Comparison of ENCODE assay signal across 9 cellular contexts in genomic region chr16:1961651-1962067, GRCh38. TPM values are rescaled to one million over a fixed set of nuclear protein-coding genes. Genes with fewer than 3 reads are reported as not detected.
A peak's percentile ranks its signal among the peaks of the same experiment; 100 is the strongest.
DNase-seq lines count a peak whose midpoint lies in the region; ATAC-seq and TF ChIP-seq lines count a peak whose summit lies in the region.
"Had no signal": no experiment of that assay in that cellular context is flagged by ENCODE, and none has a peak within 500 bp of the region (broad histone marks: within the 10 kb centered on the region; RNA-seq: fewer than 3 reads in every experiment).

No MANE protein-coding gene starts in this region.

- in situ Hi-C loops in Panc1 (cut with HindIII; ENCODE audit: low pct_unique_long_range_greater_than_20kb, low sequenced_read_pairs) = no loop called here

- H3K36me3 ChIP-seq in CD4-positive, CD25-positive, alpha-beta regulatory T cell (ENCODE audit: control insufficient read depth, insufficient read depth, low read length) = peaks cover 16% of the 10 kb centered on the region
- H3K36me3 ChIP-seq in GM06990 (ENCODE audit: control insufficient read depth, insufficient read depth, low read length) (peaks cover 21% of the 10 kb centered on the region), Panc1 (ENCODE audit: control insufficient read depth, insufficient read depth, low read length) (peaks cover 11% of the 10 kb centered on the region)

- peak overlapping the region in 2 of 3 donors; percentile 48 to 54 for H3K27ac Mint-ChIP-seq in CD4-positive, CD25-positive, alpha-beta regulatory T cell
- H3K27ac Mint-ChIP-seq in chondrocyte (ENCODE audit: unreplicated experiment) = peak overlapping the region; percentile 92
- H3K27ac Mint-ChIP-seq in osteocyte (ENCODE audit: unreplicated experiment) = no peak overlapping the region

- H3K27me3 Mint-ChIP-seq in CD4-positive, CD25-positive, alpha-beta regulatory T cell = peaks cover 6% of the 10 kb centered on the region
- H3K27me3 Mint-ChIP-seq in chondrocyte (ENCODE audit: low read depth) (no peaks in the 10 kb centered on the region), osteocyte (ENCODE audit: unreplicated experiment) (no peaks in the 10 kb centered on the region)

- H3K4me3 ChIP-seq in CD4-positive, CD25-positive, alpha-beta regulatory T cell (ENCODE audit: low read depth, low read length) = no peak overlapping the region
- H3K4me3 ChIP-seq in GM06990 (replicated peaks; ENCODE audit: low read depth, low read length) (peak overlapping the region; percentile 13; the same call in 1 of the 2 replicates), Panc1 (ENCODE audit: low read depth in 2 of 2, low read length in 2 of 2) (peak overlapping the region; percentile 99)

- no peak for ATAC-seq in CD4-positive, CD25-positive, alpha-beta regulatory T cell (ENCODE audit: low read depth in 2 of 2)
- ATAC-seq in Panc1 (peak; percentile 0; the same call in 1 of the 2 replicates), GM21367 (IDR thresholded peaks at IDR 0.05; ENCODE audit: unreplicated experiment) (no peak)

- BruUV-seq in Panc1 (replicated peaks; lab: Mats Ljungman, UMichigan) = no TSS peak

- H3K27me3 ChIP-seq in CD4-positive, CD25-positive, alpha-beta regulatory T cell (ENCODE audit: control insufficient read depth, insufficient read depth, low read length) = no peaks in the 10 kb centered on the region
- H3K27me3 ChIP-seq in GM06990 (replicated peaks; ENCODE audit: control insufficient read depth, insufficient read depth, low read length) (no peaks in the 10 kb centered on the region), Panc1 (ENCODE audit: control insufficient read depth, insufficient read depth, low read length) (no peaks in the 10 kb centered on the region)

- intact Hi-C loops in Panc1 (cut with micrococcal nuclease; ENCODE audit: unreplicated experiment) = no loop called here

- no peaks in the 10 kb centered on the region for H3K9me3 ChIP-seq in CD4-positive, CD25-positive, alpha-beta regulatory T cell (ENCODE audit: control insufficient read depth in 2 of 2, low read length in 2 of 2)
- H3K9me3 ChIP-seq in Panc1 (ENCODE audit: control insufficient read depth, insufficient read depth, low read depth, low read length) = no peaks in the 10 kb centered on the region

- peak overlapping the region; percentile 62 to 97 (median 82) for H3K4me3 Mint-ChIP-seq in CD4-positive, CD25-positive, alpha-beta regulatory T cell
- no peak overlapping the region for H3K4me3 Mint-ChIP-seq in chondrocyte (ENCODE audit: unreplicated experiment)
- no peak overlapping the region for H3K4me3 Mint-ChIP-seq in osteocyte (ENCODE audit: unreplicated experiment)

- peaks cover 11 to 56% (median 32%) of the 10 kb centered on the region in 4 donors for H3K4me1 Mint-ChIP-seq in CD4-positive, CD25-positive, alpha-beta regulatory T cell
- H3K4me1 Mint-ChIP-seq in chondrocyte (ENCODE audit: low read depth) (peaks cover 50% of the 10 kb centered on the region), osteocyte (ENCODE audit: unreplicated experiment) (peaks cover 41% of the 10 kb centered on the region)

- CTCF ChIA-PET in Panc1 (lab: Charles Lee) = no interaction called here

- peak in 1 of 3 donors; percentile 28 for DNase-seq in CD4-positive, CD25-positive, alpha-beta regulatory T cell
- DNase-seq in GM06990 (ENCODE audit: extremely low read depth, insufficient read length) (peak; percentile 25), Panc1 (ENCODE audit: low read depth, low spot score) (no peak), chondrocyte (ENCODE audit: low spot score) (no peak), GDM1 (lab: John Stamatoyannopoulos, UW) (no peak), epidermal melanocyte (ENCODE audit: insufficient read length, low spot score) (no peak), osteocyte (ENCODE audit: extremely low spot score, unreplicated experiment) (no peak)

- peaks cover 55% of the 10 kb centered on the region for H3K4me1 ChIP-seq in CD4-positive, CD25-positive, alpha-beta regulatory T cell (ENCODE audit: control insufficient read depth, insufficient read depth, low read length, poor library complexity, severe bottlenecking)
- peaks cover 12% of the 10 kb centered on the region for H3K4me1 ChIP-seq in Panc1 (ENCODE audit: control insufficient read depth, insufficient read depth, low read length)

- H3K27ac ChIP-seq in CD4-positive, CD25-positive, alpha-beta regulatory T cell (ENCODE audit: insufficient read depth, low read length, poor library complexity, severe bottlenecking) = peak overlapping the region; percentile 41
- peak overlapping the region; percentile 96; the same call in 1 of the 2 replicates for H3K27ac ChIP-seq in Panc1 (ENCODE audit: low read length)

- TF ChIP-seq CTCF in GM06990 (IDR thresholded peaks at IDR 0.05; ENCODE audit: insufficient read depth, low read length, poor library complexity, severe bottlenecking) (no peak), Panc1 (IDR thresholded peaks at IDR 0.05) (no peak), chondrocyte (IDR thresholded peaks at IDR 0.05) (no peak), osteocyte (IDR thresholded peaks at IDR 0.05) (no peak)

- peaks cover 18% of the 10 kb centered on the region for H3K36me3 Mint-ChIP-seq in CD4-positive, CD25-positive, alpha-beta regulatory T cell
- peaks cover 15% of the 10 kb centered on the region for H3K36me3 Mint-ChIP-seq in chondrocyte (ENCODE audit: low read depth)
- peaks cover 14% of the 10 kb centered on the region for H3K36me3 Mint-ChIP-seq in osteocyte (ENCODE audit: unreplicated experiment)

- POLR2A ChIA-PET in Panc1 (lab: Charles Lee) = no interaction called here

- H3K9me3 Mint-ChIP-seq in CD4-positive, CD25-positive, alpha-beta regulatory T cell = peaks cover 0 to 4% (median 0%) of the 10 kb centered on the region in 7 donors
- H3K9me3 Mint-ChIP-seq in chondrocyte (ENCODE audit: low read depth) (no peaks in the 10 kb centered on the region), osteocyte (ENCODE audit: unreplicated experiment) (no peaks in the 10 kb centered on the region)

RNA-seq across cellular contexts. Expression of gene NDUFB10, which starts 2.3 kb away (rescaled TPM):
- 65.1 TPM for total RNA-seq in CD4-positive, CD25-positive, alpha-beta regulatory T cell
- polyA plus RNA-seq in CD4-positive, CD25-positive, alpha-beta regulatory T cell = 100 to 1,000 TPM; 192 to 288 (median 204) TPM
- total RNA-seq in Panc1 (2021; ENCODE audit: unreplicated experiment) = 287 TPM
- 493 TPM for polyA plus RNA-seq in Panc1 (2012; ENCODE audit: insufficient read length)
- 97.9 to 131 TPM (median 110 TPM) in 3 replicates for total RNA-seq in chondrocyte
- 126 TPM in 2 replicates for total RNA-seq in osteocyte

RNA-seq across cellular contexts. Expression of gene RPS2, which starts 3.0 kb away (rescaled TPM):
- total RNA-seq in CD4-positive, CD25-positive, alpha-beta regulatory T cell = 2,223 TPM
- polyA plus RNA-seq in CD4-positive, CD25-positive, alpha-beta regulatory T cell = 1,000 to 10,000 TPM; 4,615 to 6,441 (median 5,598) TPM
- total RNA-seq in Panc1 (2021; ENCODE audit: unreplicated experiment) = 2,794 TPM
- polyA plus RNA-seq in Panc1 (2012; ENCODE audit: insufficient read length) = 3,901 TPM
- total RNA-seq in chondrocyte = 1,605 to 1,878 TPM (median 1,662 TPM) in 3 replicates
- 2,261 and 2,286 TPM in 2 replicates for total RNA-seq in osteocyte

RNA-seq across cellular contexts. Expression of gene RNF151, which starts 5.0 kb away (rescaled TPM):
- not detected for total RNA-seq in CD4-positive, CD25-positive, alpha-beta regulatory T cell
- not detected for polyA plus RNA-seq in CD4-positive, CD25-positive, alpha-beta regulatory T cell
- not detected for total RNA-seq in Panc1 (2021; ENCODE audit: unreplicated experiment)
- not detected for polyA plus RNA-seq in Panc1 (2012; ENCODE audit: insufficient read length)
- total RNA-seq in chondrocyte = not detected in 3 replicates
- 0.46 TPM in 1 of 2 replicates, not detected in the other for total RNA-seq in osteocyte
- total RNA-seq: lung microvascular endothelial cell had no signal

RNA-seq across cellular contexts. Expression of gene RPL3L, which starts 7.2 kb away (rescaled TPM):
- not detected for total RNA-seq in CD4-positive, CD25-positive, alpha-beta regulatory T cell
- not detected for polyA plus RNA-seq in CD4-positive, CD25-positive, alpha-beta regulatory T cell
- 0.26 TPM for total RNA-seq in Panc1 (2021; ENCODE audit: unreplicated experiment)
- polyA plus RNA-seq in Panc1 (2012; ENCODE audit: insufficient read length) = not detected
- total RNA-seq in chondrocyte = not detected in 3 replicates
- 1.2 TPM in 1 of 2 replicates, not detected in the other for total RNA-seq in osteocyte
- total RNA-seq: lung microvascular endothelial cell had no signal

RNA-seq across cellular contexts. Expression of gene TBL3, which starts 10.2 kb away (rescaled TPM):
- total RNA-seq in CD4-positive, CD25-positive, alpha-beta regulatory T cell = 25.3 TPM
- polyA plus RNA-seq in CD4-positive, CD25-positive, alpha-beta regulatory T cell = 10 to 100 TPM; 48.0 to 60.0 (median 53.9) TPM
- 42.4 TPM for total RNA-seq in Panc1 (2021; ENCODE audit: unreplicated experiment)
- polyA plus RNA-seq in Panc1 (2012; ENCODE audit: insufficient read length) = 72.9 TPM
- 20.9 to 40.1 TPM (median 21.6 TPM) in 3 replicates for total RNA-seq in chondrocyte
- 29.9 and 32.0 TPM in 2 replicates for total RNA-seq in osteocyte

Comparison
In these comparisons a context has a peak if more than half of its experiments do, and no peak if none do; other contexts are left out.
1. H3K4me3 Mint-ChIP-seq: peak in CD4-positive, CD25-positive, alpha-beta regulatory T cell (4 of 4); none in chondrocyte (single experiment) and osteocyte (single experiment).